In the genomic region with DNA sequence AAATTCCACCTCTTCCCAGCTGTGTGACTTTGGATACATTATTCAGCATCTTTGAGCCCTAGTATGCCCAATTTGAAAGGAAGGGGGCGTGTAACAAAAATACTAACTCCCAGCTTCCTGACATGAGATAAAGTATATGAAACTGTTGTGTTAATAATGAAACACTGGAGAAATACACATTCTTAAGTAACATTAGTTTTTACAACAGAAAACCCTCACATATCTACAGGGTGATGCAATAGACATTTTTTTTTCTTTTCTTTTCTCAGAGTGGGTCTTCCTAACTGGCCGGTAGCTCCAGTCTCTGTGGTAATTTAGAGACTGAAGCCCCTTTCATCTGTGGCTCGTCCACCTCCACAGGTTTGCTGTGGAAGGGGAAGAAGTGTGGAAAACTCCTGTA, we compare ENCODE assay signal across 2 cellular contexts.
A peak's percentile ranks its signal among the peaks of the same experiment; 100 is the strongest.
TF ChIP-seq lines count a peak whose summit lies in the region.

No MANE protein-coding gene starts in this region.

TF ChIP-seq in IMR-90, 13 proteins besides CTCF, POLR2A, EP300 and RAD21:
- TF ChIP-seq CEBPB (IDR thresholded peaks at IDR 0.05; ENCODE audit: low read depth, low read length): peak; percentile 59; the same call in 1 of the 2 replicates
- TF ChIP-seq, protein P1, sequence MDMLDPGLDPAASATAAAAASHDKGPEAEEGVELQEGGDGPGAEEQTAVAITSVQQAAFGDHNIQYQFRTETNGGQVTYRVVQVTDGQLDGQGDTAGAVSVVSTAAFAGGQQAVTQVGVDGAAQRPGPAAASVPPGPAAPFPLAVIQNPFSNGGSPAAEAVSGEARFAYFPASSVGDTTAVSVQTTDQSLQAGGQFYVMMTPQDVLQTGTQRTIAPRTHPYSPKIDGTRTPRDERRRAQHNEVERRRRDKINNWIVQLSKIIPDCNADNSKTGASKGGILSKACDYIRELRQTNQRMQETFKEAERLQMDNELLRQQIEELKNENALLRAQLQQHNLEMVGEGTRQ (IDR thresholded peaks at IDR 0.05; ENCODE audit: low read depth, low read length): no peak
TF ChIP-seq in IMR-90: peak in this region for 1.

TF ChIP-seq in K562, 482 proteins besides CTCF, POLR2A, EP300 and RAD21:
- TF ChIP-seq, protein P2, sequence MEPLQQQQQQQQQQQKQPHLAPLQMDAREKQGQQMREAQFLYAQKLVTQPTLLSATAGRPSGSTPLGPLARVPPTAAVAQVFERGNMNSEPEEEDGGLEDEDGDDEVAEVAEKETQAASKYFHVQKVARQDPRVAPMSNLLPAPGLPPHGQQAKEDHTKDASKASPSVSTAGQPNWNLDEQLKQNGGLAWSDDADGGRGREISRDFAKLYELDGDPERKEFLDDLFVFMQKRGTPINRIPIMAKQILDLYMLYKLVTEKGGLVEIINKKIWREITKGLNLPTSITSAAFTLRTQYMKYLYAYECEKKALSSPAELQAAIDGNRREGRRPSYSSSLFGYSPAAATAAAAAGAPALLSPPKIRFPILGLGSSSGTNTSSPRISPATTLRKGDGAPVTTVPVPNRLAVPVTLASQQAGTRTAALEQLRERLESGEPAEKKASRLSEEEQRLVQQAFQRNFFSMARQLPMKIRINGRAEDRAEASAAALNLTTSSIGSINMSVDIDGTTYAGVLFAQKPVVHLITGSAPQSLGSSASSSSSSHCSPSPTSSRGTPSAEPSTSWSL (CRISPR knock-in tag; IDR thresholded peaks at IDR 0.05; ENCODE audit: borderline replicate concordance): no peak
- TF ChIP-seq TCF3 (CRISPR knock-in tag; IDR thresholded peaks at IDR 0.05): no peak
- TF ChIP-seq MYNN (IDR thresholded peaks at IDR 0.05): no peak
- no peak for TF ChIP-seq MYNN (CRISPR knock-in tag; IDR thresholded peaks at IDR 0.05)
- no peak for TF ChIP-seq ZNF668 (CRISPR knock-in tag; IDR thresholded peaks at IDR 0.05)
- TF ChIP-seq, protein P3, sequence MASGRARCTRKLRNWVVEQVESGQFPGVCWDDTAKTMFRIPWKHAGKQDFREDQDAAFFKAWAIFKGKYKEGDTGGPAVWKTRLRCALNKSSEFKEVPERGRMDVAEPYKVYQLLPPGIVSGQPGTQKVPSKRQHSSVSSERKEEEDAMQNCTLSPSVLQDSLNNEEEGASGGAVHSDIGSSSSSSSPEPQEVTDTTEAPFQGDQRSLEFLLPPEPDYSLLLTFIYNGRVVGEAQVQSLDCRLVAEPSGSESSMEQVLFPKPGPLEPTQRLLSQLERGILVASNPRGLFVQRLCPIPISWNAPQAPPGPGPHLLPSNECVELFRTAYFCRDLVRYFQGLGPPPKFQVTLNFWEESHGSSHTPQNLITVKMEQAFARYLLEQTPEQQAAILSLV (tag; IDR thresholded peaks at IDR 0.05): 0 out of 2 replicates have a peak, but pooled peaks have one; percentile 43
- TF ChIP-seq C11orf30 (IDR thresholded peaks at IDR 0.05; ENCODE audit: low read depth): no peak
- TF ChIP-seq CEBPG (CRISPR knock-in tag; IDR thresholded peaks at IDR 0.05): no peak
- peak; percentile 85 to 93 for TF ChIP-seq CEBPG (tag; conservative IDR thresholded peaks at IDR 0.05 in 1 of 2, IDR thresholded peaks at IDR 0.05 in 1 of 2)
- no peak for TF ChIP-seq ZNF79 (CRISPR knock-in tag; IDR thresholded peaks at IDR 0.05; ENCODE audit: low read depth)
- TF ChIP-seq HMGN3 (IDR thresholded peaks at IDR 0.05; ENCODE audit: borderline replicate concordance, extremely low read depth, insufficient read length, low read depth, low read length): no peak
- TF ChIP-seq, protein P4, sequence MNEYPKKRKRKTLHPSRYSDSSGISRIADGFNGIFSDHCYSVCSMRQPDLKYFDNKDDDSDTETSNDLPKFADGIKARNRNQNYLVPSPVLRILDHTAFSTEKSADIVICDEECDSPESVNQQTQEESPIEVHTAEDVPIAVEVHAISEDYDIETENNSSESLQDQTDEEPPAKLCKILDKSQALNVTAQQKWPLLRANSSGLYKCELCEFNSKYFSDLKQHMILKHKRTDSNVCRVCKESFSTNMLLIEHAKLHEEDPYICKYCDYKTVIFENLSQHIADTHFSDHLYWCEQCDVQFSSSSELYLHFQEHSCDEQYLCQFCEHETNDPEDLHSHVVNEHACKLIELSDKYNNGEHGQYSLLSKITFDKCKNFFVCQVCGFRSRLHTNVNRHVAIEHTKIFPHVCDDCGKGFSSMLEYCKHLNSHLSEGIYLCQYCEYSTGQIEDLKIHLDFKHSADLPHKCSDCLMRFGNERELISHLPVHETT (CRISPR knock-in tag; conservative IDR thresholded peaks at IDR 0.05 in 1 of 2, IDR thresholded peaks at IDR 0.05 in 1 of 2): no peak
- no peak for TF ChIP-seq CHD4 (IDR thresholded peaks at IDR 0.05; ENCODE audit: insufficient read depth, insufficient replicate concordance, low read depth, low read length, poor library complexity, severe bottlenecking)
- TF ChIP-seq, protein P5, sequence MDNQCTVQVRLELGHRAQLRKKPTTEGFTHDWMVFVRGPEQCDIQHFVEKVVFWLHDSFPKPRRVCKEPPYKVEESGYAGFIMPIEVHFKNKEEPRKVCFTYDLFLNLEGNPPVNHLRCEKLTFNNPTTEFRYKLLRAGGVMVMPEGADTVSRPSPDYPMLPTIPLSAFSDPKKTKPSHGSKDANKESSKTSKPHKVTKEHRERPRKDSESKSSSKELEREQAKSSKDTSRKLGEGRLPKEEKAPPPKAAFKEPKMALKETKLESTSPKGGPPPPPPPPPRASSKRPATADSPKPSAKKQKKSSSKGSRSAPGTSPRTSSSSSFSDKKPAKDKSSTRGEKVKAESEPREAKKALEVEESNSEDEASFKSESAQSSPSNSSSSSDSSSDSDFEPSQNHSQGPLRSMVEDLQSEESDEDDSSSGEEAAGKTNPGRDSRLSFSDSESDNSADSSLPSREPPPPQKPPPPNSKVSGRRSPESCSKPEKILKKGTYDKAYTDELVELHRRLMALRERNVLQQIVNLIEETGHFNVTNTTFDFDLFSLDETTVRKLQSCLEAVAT (IDR thresholded peaks at IDR 0.05): no peak
- TF ChIP-seq, protein P6, sequence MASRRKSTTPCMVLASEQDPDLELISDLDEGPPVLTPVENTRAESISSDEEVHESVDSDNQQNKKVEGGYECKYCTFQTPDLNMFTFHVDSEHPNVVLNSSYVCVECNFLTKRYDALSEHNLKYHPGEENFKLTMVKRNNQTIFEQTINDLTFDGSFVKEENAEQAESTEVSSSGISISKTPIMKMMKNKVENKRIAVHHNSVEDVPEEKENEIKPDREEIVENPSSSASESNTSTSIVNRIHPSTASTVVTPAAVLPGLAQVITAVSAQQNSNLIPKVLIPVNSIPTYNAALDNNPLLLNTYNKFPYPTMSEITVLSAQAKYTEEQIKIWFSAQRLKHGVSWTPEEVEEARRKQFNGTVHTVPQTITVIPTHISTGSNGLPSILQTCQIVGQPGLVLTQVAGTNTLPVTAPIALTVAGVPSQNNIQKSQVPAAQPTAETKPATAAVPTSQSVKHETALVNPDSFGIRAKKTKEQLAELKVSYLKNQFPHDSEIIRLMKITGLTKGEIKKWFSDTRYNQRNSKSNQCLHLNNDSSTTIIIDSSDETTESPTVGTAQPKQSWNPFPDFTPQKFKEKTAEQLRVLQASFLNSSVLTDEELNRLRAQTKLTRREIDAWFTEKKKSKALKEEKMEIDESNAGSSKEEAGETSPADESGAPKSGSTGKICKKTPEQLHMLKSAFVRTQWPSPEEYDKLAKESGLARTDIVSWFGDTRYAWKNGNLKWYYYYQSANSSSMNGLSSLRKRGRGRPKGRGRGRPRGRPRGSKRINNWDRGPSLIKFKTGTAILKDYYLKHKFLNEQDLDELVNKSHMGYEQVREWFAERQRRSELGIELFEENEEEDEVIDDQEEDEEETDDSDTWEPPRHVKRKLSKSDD (conservative IDR thresholded peaks at IDR 0.05; ENCODE audit: low read length): no peak
- TF ChIP-seq, protein P7, sequence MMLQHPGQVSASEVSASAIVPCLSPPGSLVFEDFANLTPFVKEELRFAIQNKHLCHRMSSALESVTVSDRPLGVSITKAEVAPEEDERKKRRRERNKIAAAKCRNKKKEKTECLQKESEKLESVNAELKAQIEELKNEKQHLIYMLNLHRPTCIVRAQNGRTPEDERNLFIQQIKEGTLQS (IDR thresholded peaks at IDR 0.05): peak; percentile 79
- TF ChIP-seq, protein P7 (CRISPR knock-in tag; conservative IDR thresholded peaks at IDR 0.05): no peak
- TF ChIP-seq ZNF263 (CRISPR knock-in tag; IDR thresholded peaks at IDR 0.05; ENCODE audit: borderline replicate concordance): no peak
- TF ChIP-seq CEBPB (tag; IDR thresholded peaks at IDR 0.05): peak; percentile 67
- TF ChIP-seq, protein P8, sequence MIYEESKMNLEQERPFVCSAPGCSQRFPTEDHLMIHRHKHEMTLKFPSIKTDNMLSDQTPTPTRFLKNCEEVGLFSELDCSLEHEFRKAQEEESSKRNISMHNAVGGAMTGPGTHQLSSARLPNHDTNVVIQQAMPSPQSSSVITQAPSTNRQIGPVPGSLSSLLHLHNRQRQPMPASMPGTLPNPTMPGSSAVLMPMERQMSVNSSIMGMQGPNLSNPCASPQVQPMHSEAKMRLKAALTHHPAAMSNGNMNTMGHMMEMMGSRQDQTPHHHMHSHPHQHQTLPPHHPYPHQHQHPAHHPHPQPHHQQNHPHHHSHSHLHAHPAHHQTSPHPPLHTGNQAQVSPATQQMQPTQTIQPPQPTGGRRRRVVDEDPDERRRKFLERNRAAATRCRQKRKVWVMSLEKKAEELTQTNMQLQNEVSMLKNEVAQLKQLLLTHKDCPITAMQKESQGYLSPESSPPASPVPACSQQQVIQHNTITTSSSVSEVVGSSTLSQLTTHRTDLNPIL (CRISPR knock-in tag; IDR thresholded peaks at IDR 0.05): no peak
TF ChIP-seq in K562: peak in this region for 4.
